In genomic region chrX:45591650-45592049, GRCh38 we compare ENCODE assay signal across 31 cellular contexts.
"Had no signal": no experiment of that assay in that cellular context is flagged by ENCODE, and none has a peak within 500 bp of the region (broad histone marks: within the 10 kb centered on the region; RNA-seq: fewer than 3 reads in every experiment).

No MANE protein-coding gene starts in this region.

- H3K27me3 Mint-ChIP-seq: activated B cell treated with CpG ODN at 0.5 μM for 24 hours; activated naive CD8-positive, alpha-beta T cell had no signal

- H3K4me1 Mint-ChIP-seq: activated B cell treated with CpG ODN at 0.5 μM for 24 hours; activated CD4-positive, alpha-beta T cell treated with anti-CD3 and anti-CD28 coated beads, Interleukin-2, amount 10 ng/mL, durations not matched to agents 24 days and 14 days; T-cell had no signal

- H3K4me2 ChIP-seq: KMS-11 had no signal

- ATAC-seq: activated T-cell treated with anti-CD3 and anti-CD28 coated beads, Interleukin-2, amount 50 U/mL, for 4 hours; Panc1; Right ventricle myocardium inferior; T-cell had no signal

- H3K9me3 Mint-ChIP-seq: activated B cell treated with CpG ODN at 0.5 μM for 24 hours; activated T-cell treated with anti-CD3 and anti-CD28 coated beads, Interleukin-2, amount 50 U/mL, for 4 hours had no signal

- H3K27me3 ChIP-seq: brain microvascular endothelial cell, MG63 had no signal

- H3K36me3 ChIP-seq: brain microvascular endothelial cell, MG63 had no signal

- H3K36me3 Mint-ChIP-seq: activated naive CD8-positive, alpha-beta T cell; T-cell had no signal

- H3K27ac Mint-ChIP-seq: activated B cell treated with CpG ODN at 0.5 μM for 24 hours; activated CD4-positive, alpha-beta T cell treated with anti-CD3 and anti-CD28 coated beads, Interleukin-2, amount 10 ng/mL, durations not matched to agents 24 days and 14 days; activated naive CD8-positive, alpha-beta T cell; T-cell had no signal

- H3K9ac ChIP-seq: KMS-11 had no signal

- DNase-seq: activated B cell treated with CpG ODN at 0.5 μM for 24 hours; activated CD4-positive, alpha-beta T cell treated with anti-CD3 and anti-CD28 coated beads for 1 hour; activated CD4-positive, alpha-beta T cell treated with anti-CD3 and anti-CD28 coated beads, Interleukin-2, amount 10 ng/mL, durations not matched to agents 24 days and 14 days; activated CD4-positive, alpha-beta T cell treated with anti-CD3 and anti-CD28 coated beads, Interleukin-2, amount 50 U/mL, for 48 hours; activated CD8-positive, alpha-beta memory T cell treated with anti-CD3 and anti-CD28 coated beads for 24 hours; activated effector memory CD4-positive, alpha-beta T cell treated with anti-CD3 and anti-CD28 coated beads, Interleukin-2, amount 50 U/mL, for 16 hours; activated naive CD4-positive, alpha-beta T cell treated with Interleukin-2 at 50 U/mL for 16 hours; activated T-cell treated with anti-CD3 and anti-CD28 coated beads, Interleukin-2, amount 50 U/mL, for 4 hours; amygdala; brain microvascular endothelial cell; caudate nucleus; MG63; MV-4-11; NCI-H1092 treated with DMSO at 0.1 percent for 48 hours; NCI-H1417 treated with DMSO at 0.1 percent for 48 hours; NCI-H1694; NCI-H2081; NCI-H2171; NCI-H446; NCI-H526; NCI-H774; NK-92 treated with Interleukin-12 subunit alpha and Interleukin-12 subunit beta, amount 100 ng/mL, for 24 hours; RPMI8226; T-cell; T-helper 2 cell; T1000 had no signal

- H3K9me3 ChIP-seq: MG63 had no signal

- H3K27ac ChIP-seq: brain microvascular endothelial cell, KMS-11, SK-N-MC had no signal

- H3K4me3 ChIP-seq: MG63, SK-N-MC had no signal

- H3K4me3 Mint-ChIP-seq: activated B cell treated with CpG ODN at 0.5 μM for 24 hours; activated CD4-positive, alpha-beta T cell treated with anti-CD3 and anti-CD28 coated beads, Interleukin-2, amount 10 ng/mL, durations not matched to agents 24 days and 14 days; activated naive CD8-positive, alpha-beta T cell; activated T-cell treated with anti-CD3 and anti-CD28 coated beads, Interleukin-2, amount 50 U/mL, for 4 hours; T-cell had no signal
